ENCODE assay signal across 8 cellular contexts in the genomic region with DNA sequence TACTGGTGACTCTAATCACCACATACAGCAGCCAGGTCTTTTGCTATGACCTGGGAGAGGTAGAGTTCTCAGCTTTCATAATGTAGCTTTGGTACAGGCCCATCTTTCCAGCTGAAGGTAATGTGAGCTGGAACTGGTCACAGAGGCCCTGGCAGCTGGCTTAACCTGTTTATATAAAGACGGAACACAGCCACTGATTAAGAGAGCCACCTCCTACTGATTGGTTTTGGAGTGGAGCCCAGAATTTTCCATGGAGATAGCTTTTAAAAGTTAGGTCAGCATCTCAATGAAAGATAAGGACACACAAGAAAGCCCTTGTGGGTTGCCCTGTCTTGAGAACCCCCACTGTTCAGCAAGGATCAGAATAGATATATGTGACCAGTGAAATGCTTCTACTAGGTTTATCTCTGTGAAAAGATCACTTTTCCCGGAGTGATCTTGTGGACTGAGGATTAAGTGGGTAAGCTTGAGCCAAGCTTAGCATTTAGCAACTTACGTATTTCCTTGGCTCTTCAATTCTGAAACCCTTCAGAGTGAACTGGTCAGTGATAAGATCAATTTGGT.
A peak's percentile ranks its signal among the peaks of the same experiment; 100 is the strongest.
DNase-seq lines count a peak whose midpoint lies in the region; ATAC-seq, FAIRE-seq and TF ChIP-seq lines count a peak whose summit lies in the region.

No MANE protein-coding gene starts in this region.

- H3K4me3 ChIP-seq in HUES48 (ENCODE audit: low read depth, low read length) (no peak overlapping the region), fibroblast of villous mesenchyme (ENCODE audit: low read depth, low read length) (no peak overlapping the region), small intestine (ENCODE audit: low read depth in 1 of 2, low read length in 2 of 2) (no peak overlapping the region)

- H3K27ac ChIP-seq in HUES48 (ENCODE audit: low read depth, low read length) (peak overlapping the region; percentile 12), small intestine (ENCODE audit: low read depth in 1 of 2, low read length in 1 of 2) (peak overlapping the region; percentile 6 to 55)

- DNase-seq in OCI-M1 (lab: John Stamatoyannopoulos, UW) (peak; percentile 91), fibroblast of villous mesenchyme (ENCODE audit: low read depth) (peak; percentile 97), small intestine (peak; percentile 92), activated T-cell treated with anti-CD3 and anti-CD28 coated beads for 4 hours (no peak)
- DNase-seq in stimulated activated CD4-positive, alpha-beta T cell treated with anti-CD3 and anti-CD28 coated beads, Interleukin-15, amount 100 ng/mL, for 24 hours = no peak

- H3K9me3 ChIP-seq in HUES48 (ENCODE audit: control insufficient read depth, insufficient read depth, low read length) (no peaks in the 10 kb centered on the region), small intestine (ENCODE audit: control insufficient read depth, low read depth) (no peaks in the 10 kb centered on the region)

- H3K27me3 ChIP-seq in HUES48 (ENCODE audit: control insufficient read depth, insufficient read depth, low read length) (no peaks in the 10 kb centered on the region), small intestine (ENCODE audit: control insufficient read depth in 2 of 2, insufficient read depth in 2 of 2, low read length in 2 of 2) (no peaks in the 10 kb centered on the region)

- no peak for TF ChIP-seq CTCF in fibroblast of villous mesenchyme (IDR thresholded peaks at IDR 0.05; ENCODE audit: insufficient read depth, low read depth, low read length)

- ATAC-seq in GM18520 (IDR thresholded peaks at IDR 0.05; ENCODE audit: unreplicated experiment) = no peak
- ATAC-seq in GM21619 (IDR thresholded peaks at IDR 0.05; ENCODE audit: unreplicated experiment) = no peak

- H3K36me3 ChIP-seq in HUES48 (ENCODE audit: control insufficient read depth, insufficient read depth, low read length) (no peaks in the 10 kb centered on the region), small intestine (ENCODE audit: control insufficient read depth in 2 of 2, insufficient read depth in 2 of 2, low read length in 2 of 2) (no peaks in the 10 kb centered on the region)

- 14 to 35% (median 18%) methylated on average over 3 of the region's 3 CpGs for WGBS in small intestine, 3 donors

- H3K4me1 ChIP-seq in HUES48 (ENCODE audit: control insufficient read depth, insufficient read depth, low read length) = no peaks in the 10 kb centered on the region
- H3K4me1 ChIP-seq in small intestine (ENCODE audit: control insufficient read depth in 2 of 2, insufficient read depth in 1 of 2, low read depth in 1 of 2, low read length in 1 of 2) = peaks cover 2 to 7% of the 10 kb centered on the region in 2 donors

- no peak for FAIRE-seq in small intestine (lab: Jason Lieb, UNC)

- no peak overlapping the region for H3K9ac ChIP-seq in HUES48 (ENCODE audit: low read depth, low read length)

Comparison
In these comparisons a context has a peak if more than half of its experiments do, and no peak if none do; other contexts are left out.
1. DNase-seq: peak in OCI-M1 (single experiment), fibroblast of villous mesenchyme (single experiment) and small intestine (single experiment); none in activated T-cell treated with anti-CD3 and anti-CD28 coated beads for 4 hours (single experiment) and stimulated activated CD4-positive, alpha-beta T cell treated with anti-CD3 and anti-CD28 coated beads, Interleukin-15, amount 100 ng/mL, for 24 hours (single experiment).